Comparison of ENCODE assay signal across 9 cellular contexts in genomic region chr17:51764387-51764971, GRCh38.
DNase-seq lines count a peak whose midpoint lies in the region; ATAC-seq and TF ChIP-seq lines count a peak whose summit lies in the region.
"Had no signal": no experiment of that assay in that cellular context is flagged by ENCODE, and none has a peak within 500 bp of the region (broad histone marks: within the 10 kb centered on the region; RNA-seq: fewer than 3 reads in every experiment).

No MANE protein-coding gene starts in this region.

- WGBS in adrenal gland, 4 donors = 0 to 10% (median 3%) methylated on average over 2 to 4 of the region's 4 CpGs
- 7% methylated on average over 4 of the region's 4 CpGs for WGBS in right cardiac atrium
- 11 to 12% methylated on average over 4 of the region's 4 CpGs for WGBS in sigmoid colon, 2 donors

- no peaks in the 10 kb centered on the region for H3K4me1 ChIP-seq in adrenal gland (replicated peaks in 1 of 2)
- H3K4me1 ChIP-seq in right cardiac atrium (ENCODE audit: control insufficient read depth, insufficient read depth, low read length) = no peaks in the 10 kb centered on the region
- peaks cover 0 to 4% (median 0%) of the 10 kb centered on the region in 4 donors for H3K4me1 ChIP-seq in sigmoid colon

- H3K36me3 ChIP-seq in SK-N-MC (ENCODE audit: insufficient read depth, low read length) (no peaks in the 10 kb centered on the region), adrenal gland (replicated peaks in 1 of 2) (no peaks in the 10 kb centered on the region), sigmoid colon (no peaks in the 10 kb centered on the region)

- TF ChIP-seq POLR2A in adrenal gland (IDR thresholded peaks at IDR 0.05) (no peak), sigmoid colon (IDR thresholded peaks at IDR 0.05) (no peak)

- H3K4me3 ChIP-seq in SK-N-MC (no peak overlapping the region), adrenal gland (no peak overlapping the region), right cardiac atrium (ENCODE audit: low read length) (no peak overlapping the region), sigmoid colon (no peak overlapping the region)

- H3K9ac ChIP-seq in SK-N-MC (ENCODE audit: insufficient read length) = no peak overlapping the region

- H3K27me3 ChIP-seq in adrenal gland (no peaks in the 10 kb centered on the region), right cardiac atrium (ENCODE audit: control insufficient read depth, insufficient read depth) (peaks cover 2% of the 10 kb centered on the region), sigmoid colon (peaks cover 0 to 13% (median 0%) of the 10 kb centered on the region in 3 donors)

- peak; percentile 13 to 16 for DNase-seq in activated CD4-positive, alpha-beta T cell treated with anti-CD3 and anti-CD28 coated beads for 24 hours (ENCODE audit: low read depth in 2 of 2)
- DNase-seq in activated CD4-positive, alpha-beta T cell treated with anti-CD3 and anti-CD28 coated beads for 1 hour = no peak
- DNase-seq in NAMALWA (ENCODE audit: low spot score) (peak; percentile 69), SK-N-MC (ENCODE audit: low read depth, low spot score) (peak; percentile 5), adrenal gland (peak; percentile 35 to 72 (median 47)), right cardiac atrium (peak in 2 of 3 donors; percentile 13 to 47), sigmoid colon (peak; percentile 57)
- DNase-seq: naive B cell had no signal

- H3K9me3 ChIP-seq in SK-N-MC (ENCODE audit: low read depth, low read length) (no peaks in the 10 kb centered on the region), adrenal gland (replicated peaks in 1 of 3) (no peaks in the 10 kb centered on the region), right cardiac atrium (ENCODE audit: control insufficient read depth, low read length) (no peaks in the 10 kb centered on the region), sigmoid colon (no peaks in the 10 kb centered on the region)

- intact Hi-C loops in adrenal gland (cut with DNase I) = loop anchor here in 1 of 2 donors (5.0 kb wide), 1 partner anchor 343 kb away; no protein-coding TSS in a partner anchor
- intact Hi-C loops in right cardiac atrium (cut with DNase I) = loop anchor here in 3 of 4 donors (5.0 to 10.0 kb wide), 3 partner anchors 60 to 343 kb away; no protein-coding TSS in a partner anchor
- intact Hi-C loops in sigmoid colon (cut with DNase I) = loop anchor here (10.0 kb wide), 1 partner anchor 340 kb away; no protein-coding TSS in a partner anchor

- H3K27ac ChIP-seq in SK-N-MC (no peak overlapping the region), adrenal gland (no peak overlapping the region), right cardiac atrium (ENCODE audit: low read length) (no peak overlapping the region), sigmoid colon (no peak overlapping the region)

- no peak for TF ChIP-seq EP300 in sigmoid colon (IDR thresholded peaks at IDR 0.05)

- TF ChIP-seq CTCF in adrenal gland (IDR thresholded peaks at IDR 0.05) = peak; percentile 55 to 81 (median 63)
- peak in 3 of 4 experiments; percentile 42 to 69 (median 52) for TF ChIP-seq CTCF in sigmoid colon (IDR thresholded peaks at IDR 0.05)

- ATAC-seq in HG02588 (IDR thresholded peaks at IDR 0.05; ENCODE audit: unreplicated experiment) (peak; percentile 95), right cardiac atrium (peak; percentile 82 to 87)
